ENCODE assay signal across 23 cellular contexts in genomic region chr13:35711909-35712308, GRCh38.
DNase-seq lines count a peak whose midpoint lies in the region; ATAC-seq, FAIRE-seq and TF ChIP-seq lines count a peak whose summit lies in the region.
"Had no signal": no experiment of that assay in that cellular context is flagged by ENCODE, and none has a peak within 500 bp of the region (broad histone marks: within the 10 kb centered on the region; RNA-seq: fewer than 3 reads in every experiment).

No MANE protein-coding gene starts in this region.

- H4K20me1 ChIP-seq in HepG2 (ENCODE audit: insufficient read depth, low read length): 0 out of 2 replicates have a peak, but pooled peaks cover 2% of the 10 kb centered on the region

- no peaks in the 10 kb centered on the region for H3K36me3 ChIP-seq in HepG2 (replicated peaks in 1 of 2; ENCODE audit: control insufficient read depth in 1 of 2, insufficient read depth in 2 of 2, low read length in 2 of 2)
- H3K36me3 ChIP-seq: BE2C had no signal

- POLR2A ChIA-PET in HepG2 (lab: Yijun Ruan, JAX): no interaction called here

- peaks cover 0 to 11% of the 10 kb centered on the region in 2 experiments; a peak in 1 of 5 replicates for H3K27me3 ChIP-seq in HepG2 (ENCODE audit: control insufficient read depth in 1 of 2, insufficient read depth in 2 of 2, low read length in 2 of 2)
- H3K27me3 ChIP-seq: BE2C had no signal

- DNase-seq in NCI-H1694 (lab: John Stamatoyannopoulos, UW) (peak; percentile 81), NCI-H446 treated with DMSO at 0.1 percent for 48 hours (lab: John Stamatoyannopoulos, UW) (peak; percentile 3), islet precursor cell (peak; percentile 29), HepG2 (ENCODE audit: low spot score) (no peak), NCI-H1092 treated with DMSO at 0.1 percent for 48 hours (lab: John Stamatoyannopoulos, UW) (no peak)
- no peak for DNase-seq in activated CD4-positive, alpha-beta T cell treated with anti-CD3 and anti-CD28 coated beads, Interleukin-2, amount 50 U/mL, for 4 hours
- DNase-seq: BE2C; CD8-positive, alpha-beta memory T cell; DMS153; DND-41; GOT3; HCEC 1CT; NCI-H1105 treated with DMSO at 0.1 percent for 48 hours; NCI-H146; NCI-H2029 treated with DMSO at 0.1 percent for 48 hours; NCI-H226; NCI-H510A treated with DMSO at 0.1 percent for 48 hours; NK-92 treated with Interleukin-12 subunit alpha and Interleukin-12 subunit beta, amount 100 ng/mL, for 24 hours; PC-3; SK-N-SH; SW 1271 had no signal

- 13% methylated on average over 8 of the region's 8 CpGs for WGBS in HepG2 (ENCODE audit: low lambda C conversion rate)

- no peak for ATAC-seq in HepG2
- no peak for ATAC-seq in HG02973 (IDR thresholded peaks at IDR 0.05; ENCODE audit: unreplicated experiment)
- ATAC-seq: PC-3 had no signal

- no peak for TF ChIP-seq CTCF in HepG2 (CRISPR knock-in tag; IDR thresholded peaks at IDR 0.05)

- no peak overlapping the region for H2AFZ ChIP-seq in HepG2 (ENCODE audit: low read length)

- no peaks in the 10 kb centered on the region for H3K9me3 ChIP-seq in HepG2 (ENCODE audit: low read length)
- H3K9me3 ChIP-seq: BE2C, SK-N-SH had no signal

- intact Hi-C loops in HepG2 (cut with micrococcal nuclease; ENCODE audit: unreplicated experiment): no loop called here

- no peak overlapping the region for H3K27ac ChIP-seq in HepG2 (ENCODE audit: extremely low read length, insufficient read depth, low read length)

- FAIRE-seq in HepG2 (lab: Jason Lieb, UNC): no peak
- FAIRE-seq: GM12892 had no signal

- BruUV-seq in HepG2 (replicated peaks; lab: Mats Ljungman, UMichigan): no TSS peak

- CTCF ChIA-PET in HepG2 (lab: Yijun Ruan, JAX; ENCODE audit: low intra/inter-chr PET ratio, low total read pairs): no interaction called here

- TF ChIP-seq EP300 in HepG2 (IDR thresholded peaks at IDR 0.05; ENCODE audit: low read depth in 2 of 2, low read length in 2 of 2) (no peak), HepG2 (CRISPR knock-in tag; IDR thresholded peaks at IDR 0.05; ENCODE audit: borderline replicate concordance) (no peak)

- no peaks in the 10 kb centered on the region for H3K79me2 ChIP-seq in HepG2 (ENCODE audit: insufficient read depth, low read length)

- TF ChIP-seq POLR2A in HepG2 (IDR thresholded peaks at IDR 0.05; ENCODE audit: insufficient read depth in 1 of 2, low read depth in 2 of 2, low read length in 2 of 2): no peak

- in situ Hi-C loops in HepG2 (cut with HindIII; ENCODE audit: extremely low pct_ligation_motif_present, low pct_unique_long_range_greater_than_20kb): loop anchor here (25.0 kb wide), 1 partner anchor 500 kb away; no protein-coding TSS in a partner anchor

- H3K4me3 ChIP-seq in HepG2 (replicated peaks in 1 of 3; ENCODE audit: insufficient read depth in 1 of 3, low read depth in 2 of 3, low read length in 3 of 3): no peak overlapping the region

- no peak for TF ChIP-seq RAD21 in HepG2 (CRISPR knock-in tag; IDR thresholded peaks at IDR 0.05)

- H3K9ac ChIP-seq in HepG2 (ENCODE audit: insufficient read depth, low read depth, low read length): no peak overlapping the region
- H3K9ac ChIP-seq: SK-N-SH had no signal

- H3K4me2 ChIP-seq in HepG2 (ENCODE audit: low read depth, low read length): no peak overlapping the region
- H3K4me2 ChIP-seq: SK-N-SH had no signal

- H3K4me1 ChIP-seq in HepG2 (ENCODE audit: insufficient read depth, low read length): 0 out of 2 replicates have a peak, but pooled peaks cover 10% of the 10 kb centered on the region

TF ChIP-seq in HepG2, 621 proteins besides CTCF, POLR2A, EP300 and RAD21:
- TF ChIP-seq DPF2 (CRISPR knock-in tag; IDR thresholded peaks at IDR 0.05; ENCODE audit: borderline replicate concordance, low read depth) (no peak), ARNTL (CRISPR knock-in tag; IDR thresholded peaks at IDR 0.05) (no peak), HNRNPLL (IDR thresholded peaks at IDR 0.05; ENCODE audit: low read depth, low read length, poor library complexity, severe bottlenecking) (no peak), NCOA1 (CRISPR knock-in tag; IDR thresholded peaks at IDR 0.05) (no peak), CREM (IDR thresholded peaks at IDR 0.05) (no peak), CREM (CRISPR knock-in tag; IDR thresholded peaks at IDR 0.05) (no peak), NR2F6 (IDR thresholded peaks at IDR 0.05) (no peak), NR2F6 (CRISPR knock-in tag; IDR thresholded peaks at IDR 0.05) (no peak), SRF (IDR thresholded peaks at IDR 0.05; ENCODE audit: low read depth, low read length) (no peak), FOXO4 (CRISPR knock-in tag; conservative IDR thresholded peaks at IDR 0.05) (no peak), IKZF5 (CRISPR knock-in tag; IDR thresholded peaks at IDR 0.05) (no peak), SKIL (CRISPR knock-in tag; IDR thresholded peaks at IDR 0.05; ENCODE audit: borderline replicate concordance) (no peak), ZNF564 (CRISPR knock-in tag; IDR thresholded peaks at IDR 0.05) (no peak), MYNN (CRISPR knock-in tag; IDR thresholded peaks at IDR 0.05; ENCODE audit: low read depth) (no peak), ZNF598 (CRISPR knock-in tag; IDR thresholded peaks at IDR 0.05; ENCODE audit: borderline replicate concordance) (no peak), GTF2F1 (IDR thresholded peaks at IDR 0.05; ENCODE audit: low read length) (no peak), RAD51 (IDR thresholded peaks at IDR 0.05; ENCODE audit: borderline replicate concordance) (no peak), TFE3 (CRISPR knock-in tag; IDR thresholded peaks at IDR 0.05) (no peak), ZNF644 (CRISPR knock-in tag; IDR thresholded peaks at IDR 0.05; ENCODE audit: low read depth) (no peak), ZNF800 (CRISPR knock-in tag; IDR thresholded peaks at IDR 0.05) (no peak)

Comparison
In these comparisons a context has a peak if more than half of its experiments do, and no peak if none do; other contexts are left out.
1. DNase-seq: peak in NCI-H1694 (single experiment), NCI-H446 treated with DMSO at 0.1 percent for 48 hours (single experiment) and islet precursor cell (single experiment); none in HepG2 (single experiment), activated CD4-positive, alpha-beta T cell treated with anti-CD3 and anti-CD28 coated beads, Interleukin-2, amount 50 U/mL, for 4 hours (0 of 2) and NCI-H1092 treated with DMSO at 0.1 percent for 48 hours (single experiment).